ENCODE assay signal across 1 cellular context in genomic region chr12:13348464-13348863, GRCh38.
A peak's percentile ranks its signal among the peaks of the same experiment; 100 is the strongest.
TF ChIP-seq lines count a peak whose summit lies in the region.

No MANE protein-coding gene starts in this region.

TF ChIP-seq in HCT116, 20 proteins besides CTCF, POLR2A, EP300 and RAD21:
- TF ChIP-seq JUND (IDR thresholded peaks at IDR 0.05) (no peak), ZNF274 (IDR thresholded peaks at IDR 0.05; ENCODE audit: low read depth, low read length) (no peak), SP1 (IDR thresholded peaks at IDR 0.05; ENCODE audit: low read depth) (no peak), EZH2 (IDR thresholded peaks at IDR 0.05) (no peak), MAX (IDR thresholded peaks at IDR 0.05) (0 out of 2 replicates have a peak, but pooled peaks have one; percentile 3), SRF (IDR thresholded peaks at IDR 0.05; ENCODE audit: low read depth) (no peak), POLR2AphosphoS5 (IDR thresholded peaks at IDR 0.05; ENCODE audit: low read depth, low read length) (no peak)
